24 cellular contexts compared by ENCODE assay signal in the genomic region with DNA sequence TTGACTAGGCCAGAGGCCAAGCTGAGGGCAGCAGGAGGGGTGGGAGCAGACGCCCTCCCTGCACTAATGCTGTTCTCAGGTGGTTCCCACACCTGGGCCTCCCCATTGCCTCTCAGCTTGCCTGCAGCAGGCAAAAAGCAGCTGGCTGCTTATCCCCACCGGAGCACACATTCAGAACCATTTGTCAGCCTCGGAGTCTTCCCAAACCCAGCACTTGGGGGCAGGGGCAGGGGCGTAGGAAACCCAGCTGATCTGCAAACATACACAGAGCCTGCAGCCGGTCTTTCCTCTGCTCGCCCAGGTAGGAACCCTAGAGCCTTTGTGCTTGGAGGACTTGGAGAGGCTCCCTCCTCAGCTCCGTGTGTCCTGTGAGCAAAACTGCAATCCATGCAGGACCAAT.
DNase-seq lines count a peak whose midpoint lies in the region; ATAC-seq and TF ChIP-seq lines count a peak whose summit lies in the region.
"Had no signal": no experiment of that assay in that cellular context is flagged by ENCODE, and none has a peak within 500 bp of the region (broad histone marks: within the 10 kb centered on the region; RNA-seq: fewer than 3 reads in every experiment).

No MANE protein-coding gene starts in this region.

- no peaks in the 10 kb centered on the region for H3K4me1 ChIP-seq in GM23338 (ENCODE audit: insufficient read depth)
- no peaks in the 10 kb centered on the region for H3K4me1 ChIP-seq in hepatocyte (ENCODE audit: insufficient read depth)
- H3K4me1 ChIP-seq: Caco-2, Peyer's patch had no signal

- H3K27me3 ChIP-seq in GM23338 (ENCODE audit: insufficient read depth), result no peaks in the 10 kb centered on the region
- peaks cover 3% of the 10 kb centered on the region for H3K27me3 ChIP-seq in hepatocyte
- H3K27me3 ChIP-seq: MG63, Peyer's patch had no signal

- CTCF ChIA-PET in WTC11 (lab: Charles Lee), result interaction anchor here (1.3 kb wide), 1 partner anchor 26 kb away, joined by 5 read pairs; no protein-coding TSS in a partner anchor

- in situ Hi-C loops in GM13976 (cut with MboI; ENCODE audit: low sequenced_read_pairs, unreplicated experiment), result no loop called here

- no peaks in the 10 kb centered on the region for H3K36me3 ChIP-seq in GM23338 (ENCODE audit: insufficient read depth)
- no peaks in the 10 kb centered on the region for H3K36me3 ChIP-seq in hepatocyte (replicated peaks; ENCODE audit: insufficient read depth, low read depth)
- H3K36me3 ChIP-seq: MG63, Peyer's patch had no signal

- H3K36me3 Mint-ChIP-seq in GM23338 (ENCODE audit: low read depth), result no peaks in the 10 kb centered on the region
- no peaks in the 10 kb centered on the region for H3K36me3 Mint-ChIP-seq in WTC11
- H3K36me3 Mint-ChIP-seq: CD4-positive, alpha-beta memory T cell had no signal

- H2AFZ ChIP-seq in GM23338 (no peak overlapping the region), hepatocyte (no peak overlapping the region)

- peaks cover 4% of the 10 kb centered on the region for H3K27me3 Mint-ChIP-seq in GM23338 (ENCODE audit: insufficient read depth, low read depth, poor library complexity)
- H3K27me3 Mint-ChIP-seq in WTC11 (ENCODE audit: low read depth), result peaks cover 5% of the 10 kb centered on the region

- TF ChIP-seq CTCF in GM13976 (IDR thresholded peaks at IDR 0.05; ENCODE audit: borderline replicate concordance, control extremely low read depth, extremely low read depth, insufficient read depth, missing control alignments) (no peak), GM23338 (conservative IDR thresholded peaks at IDR 0.05; ENCODE audit: low read depth in 2 of 2) (no peak), WTC11 (IDR thresholded peaks at IDR 0.05) (no peak), hepatocyte (IDR thresholded peaks at IDR 0.05; ENCODE audit: poor library complexity) (no peak)

- H3K9me3 ChIP-seq in hepatocyte (ENCODE audit: low read depth), result no peaks in the 10 kb centered on the region
- H3K9me3 ChIP-seq: Caco-2, MG63, Peyer's patch had no signal

- WGBS in hepatocyte (ENCODE audit: low lambda C conversion rate, missing lambda C conversion rate), result 63% methylated on average over 7 of the region's 7 CpGs

- H3K4me2 ChIP-seq in GM23338 (no peak overlapping the region), hepatocyte (no peak overlapping the region)

- H3K27ac ChIP-seq in GM23338 (ENCODE audit: low read depth) (no peak overlapping the region), hepatocyte (no peak overlapping the region)
- H3K27ac ChIP-seq: Peyer's patch had no signal

- DNase-seq in GM13976 (ENCODE audit: low spot score), result peak; percentile 21
- DNase-seq in GM23338 (ENCODE audit: low spot score), result no peak
- no peak for DNase-seq in WTC11 (ENCODE audit: low spot score)
- peak; percentile 22 for DNase-seq in iPS-NIHi7 (ENCODE audit: extremely low spot score)
- DNase-seq in DMS79 (lab: John Stamatoyannopoulos, UW), result no peak
- no peak for DNase-seq in cerebellum (ENCODE audit: low spot score)
- DNase-seq in hepatocyte (ENCODE audit: low spot score), result no peak
- DNase-seq in COLO668 (lab: John Stamatoyannopoulos, UW; ENCODE audit: unreplicated experiment), result no peak
- DNase-seq: Caco-2; CD4-positive, alpha-beta memory T cell; DMS79 treated with DMSO at 0.1 percent for 48 hours; H9; HFFc6; IMR-90; KG1; MG63; NCI-H1105 treated with DMSO at 0.1 percent for 48 hours; NCI-H146; NCI-H1930; NCI-H2107; NCI-H526; OCI-M1; Peyer's patch; SHP77 treated with DMSO at 0.1 percent for 48 hours had no signal

- H3K79me2 ChIP-seq in GM23338 (replicated peaks; ENCODE audit: insufficient read depth) (no peaks in the 10 kb centered on the region), hepatocyte (no peaks in the 10 kb centered on the region)

- no peaks in the 10 kb centered on the region for H3F3A ChIP-seq in GM23338 (replicated peaks; ENCODE audit: low read depth)

- H3K27ac Mint-ChIP-seq in GM23338 (no peak overlapping the region), WTC11 (no peak overlapping the region)
- H3K27ac Mint-ChIP-seq: CD4-positive, alpha-beta memory T cell; H9; HFFc6 had no signal

- H3K4me3 Mint-ChIP-seq in GM23338 (no peak overlapping the region), WTC11 (no peak overlapping the region)
- H3K4me3 Mint-ChIP-seq: CD4-positive, alpha-beta memory T cell; H9; HFFc6 had no signal

- no peaks in the 10 kb centered on the region for H4K20me1 ChIP-seq in GM23338 (replicated peaks; ENCODE audit: insufficient read depth)
- H4K20me1 ChIP-seq in hepatocyte (ENCODE audit: insufficient read depth, poor library complexity, severe bottlenecking), result no peaks in the 10 kb centered on the region

- no peak overlapping the region for H3K4me3 ChIP-seq in GM23338
- no peak overlapping the region for H3K4me3 ChIP-seq in hepatocyte
- H3K4me3 ChIP-seq: MG63, Peyer's patch had no signal

- H3K9me3 Mint-ChIP-seq in GM23338 (no peaks in the 10 kb centered on the region), WTC11 (no peaks in the 10 kb centered on the region; the same call in 1 of the 2 replicates)
- H3K9me3 Mint-ChIP-seq: CD4-positive, alpha-beta memory T cell; H9 had no signal

- POLR2A ChIA-PET in WTC11 (lab: Charles Lee), result interaction anchor here (0.6 kb wide), 1 partner anchor 358 kb away, joined by 7 read pairs; no protein-coding TSS in a partner anchor

- no peaks in the 10 kb centered on the region for H3K9me2 ChIP-seq in GM23338 (ENCODE audit: insufficient read depth)
- no peaks in the 10 kb centered on the region for H3K9me2 ChIP-seq in hepatocyte (replicated peaks; ENCODE audit: insufficient read depth)

- peak; percentile 60 for ATAC-seq in GM23338
- peak; percentile 18 for ATAC-seq in WTC11

- H3K4me1 Mint-ChIP-seq in GM23338 (no peaks in the 10 kb centered on the region; the same call in 2 of the 3 replicates), WTC11 (no peaks in the 10 kb centered on the region)

TF ChIP-seq in GM23338, 12 proteins besides CTCF, POLR2A, EP300 and RAD21 (continues in another document):
- no peak for TF ChIP-seq JUNB (IDR thresholded peaks at IDR 0.05; ENCODE audit: unreplicated experiment)

TF ChIP-seq in WTC11, 78 proteins besides CTCF, POLR2A, EP300 and RAD21:
- TF ChIP-seq, protein P1, sequence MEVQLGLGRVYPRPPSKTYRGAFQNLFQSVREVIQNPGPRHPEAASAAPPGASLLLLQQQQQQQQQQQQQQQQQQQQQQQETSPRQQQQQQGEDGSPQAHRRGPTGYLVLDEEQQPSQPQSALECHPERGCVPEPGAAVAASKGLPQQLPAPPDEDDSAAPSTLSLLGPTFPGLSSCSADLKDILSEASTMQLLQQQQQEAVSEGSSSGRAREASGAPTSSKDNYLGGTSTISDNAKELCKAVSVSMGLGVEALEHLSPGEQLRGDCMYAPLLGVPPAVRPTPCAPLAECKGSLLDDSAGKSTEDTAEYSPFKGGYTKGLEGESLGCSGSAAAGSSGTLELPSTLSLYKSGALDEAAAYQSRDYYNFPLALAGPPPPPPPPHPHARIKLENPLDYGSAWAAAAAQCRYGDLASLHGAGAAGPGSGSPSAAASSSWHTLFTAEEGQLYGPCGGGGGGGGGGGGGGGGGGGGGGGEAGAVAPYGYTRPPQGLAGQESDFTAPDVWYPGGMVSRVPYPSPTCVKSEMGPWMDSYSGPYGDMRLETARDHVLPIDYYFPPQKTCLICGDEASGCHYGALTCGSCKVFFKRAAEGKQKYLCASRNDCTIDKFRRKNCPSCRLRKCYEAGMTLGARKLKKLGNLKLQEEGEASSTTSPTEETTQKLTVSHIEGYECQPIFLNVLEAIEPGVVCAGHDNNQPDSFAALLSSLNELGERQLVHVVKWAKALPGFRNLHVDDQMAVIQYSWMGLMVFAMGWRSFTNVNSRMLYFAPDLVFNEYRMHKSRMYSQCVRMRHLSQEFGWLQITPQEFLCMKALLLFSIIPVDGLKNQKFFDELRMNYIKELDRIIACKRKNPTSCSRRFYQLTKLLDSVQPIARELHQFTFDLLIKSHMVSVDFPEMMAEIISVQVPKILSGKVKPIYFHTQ (CRISPR knock-in tag; IDR thresholded peaks at IDR 0.05), result no peak
- no peak for TF ChIP-seq CBFB (CRISPR knock-in tag; IDR thresholded peaks at IDR 0.05; ENCODE audit: low read depth)
- no peak for TF ChIP-seq ATF1 (CRISPR knock-in tag; IDR thresholded peaks at IDR 0.05)
- TF ChIP-seq KAT7 (CRISPR knock-in tag; IDR thresholded peaks at IDR 0.05; ENCODE audit: borderline replicate concordance), result no peak
- TF ChIP-seq MXD4 (CRISPR knock-in tag; IDR thresholded peaks at IDR 0.05; ENCODE audit: borderline replicate concordance), result no peak
- TF ChIP-seq MYBL2 (CRISPR knock-in tag; IDR thresholded peaks at IDR 0.05), result no peak
- no peak for TF ChIP-seq SMAD3 (CRISPR knock-in tag; IDR thresholded peaks at IDR 0.05; ENCODE audit: borderline replicate concordance)
TF ChIP-seq in WTC11: peak in this region for 0.

Comparison
In these comparisons a context has a peak if more than half of its experiments do, and no peak if none do; other contexts are left out.
1. DNase-seq: peak in GM13976 (single experiment) and iPS-NIHi7 (single experiment); none in GM23338 (single experiment), WTC11 (single experiment), DMS79 (single experiment), cerebellum (single experiment), hepatocyte (single experiment) and COLO668 (single experiment).